13 cellular contexts compared by ENCODE assay signal in the genomic region with DNA sequence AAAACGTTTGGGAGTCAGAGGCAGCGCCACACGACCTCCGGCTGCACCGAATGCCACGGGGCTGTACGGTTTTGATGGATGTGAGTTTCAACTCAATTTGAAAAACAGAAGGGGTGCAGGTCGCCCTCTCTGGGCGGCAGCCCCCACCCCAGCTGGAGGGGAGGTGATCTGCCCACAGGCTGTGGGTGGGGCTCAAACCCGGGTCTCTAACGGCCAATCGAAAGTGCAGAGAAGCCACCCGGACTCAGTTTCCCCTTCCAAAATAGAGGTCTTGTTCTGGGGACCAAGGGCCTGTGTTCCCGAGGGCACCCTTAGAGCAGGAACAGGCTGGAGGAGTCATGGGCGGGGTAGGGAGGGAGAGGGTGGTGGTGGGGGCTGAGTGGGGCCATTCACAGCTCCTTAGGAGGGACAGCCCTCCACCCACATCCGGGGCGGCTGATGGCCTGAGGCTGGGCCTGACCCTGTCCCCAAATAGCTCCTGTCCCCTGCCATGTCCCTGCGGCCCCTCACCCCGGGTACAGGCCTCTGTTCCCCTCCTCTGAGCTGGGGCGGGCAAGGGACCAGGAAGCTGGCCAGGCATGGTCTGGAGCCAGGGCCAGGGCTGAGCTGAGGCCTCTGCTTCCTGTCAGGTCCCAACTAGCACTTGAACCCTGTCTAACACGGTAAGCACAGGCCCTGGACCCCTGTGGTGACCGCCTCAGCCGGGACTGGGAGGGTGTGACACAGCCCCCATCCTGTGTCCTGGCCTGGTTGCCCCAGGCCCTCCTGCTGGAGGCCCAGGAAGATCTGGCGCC. TPM values are rescaled to one million over a fixed set of nuclear protein-coding genes. Genes with fewer than 3 reads are reported as not detected.
DNase-seq lines count a peak whose midpoint lies in the region; ATAC-seq, FAIRE-seq and TF ChIP-seq lines count a peak whose summit lies in the region.
"Had no signal": no experiment of that assay in that cellular context is flagged by ENCODE, and none has a peak within 500 bp of the region (broad histone marks: within the 10 kb centered on the region; RNA-seq: fewer than 3 reads in every experiment).

No MANE protein-coding gene starts in this region.

- H3K36me3 Mint-ChIP-seq in GM23338 (ENCODE audit: low read depth) = no peaks in the 10 kb centered on the region; the same call in 2 of the 3 replicates

- DNase-seq in GM23338 (ENCODE audit: low spot score) = no peak
- DNase-seq in K562 (ENCODE audit: extremely low read depth in 1 of 4, low spot score in 3 of 4) = no peak
- no peak for DNase-seq in keratinocyte (ENCODE audit: low read depth, low spot score)
- no peak for DNase-seq in activated naive CD4-positive, alpha-beta T cell (lab: John Stamatoyannopoulos, UW)
- DNase-seq in activated naive CD4-positive, alpha-beta T cell treated with Interleukin-2 at 50 U/mL for 16 hours = no peak
- no peak for DNase-seq in EL
- DNase-seq in dorsolateral prefrontal cortex = no peak
- DNase-seq: activated CD4-positive, CD25-positive, alpha-beta regulatory T cell treated with anti-CD3 and anti-CD28 coated beads, Interleukin-2, amount 50 U/mL, for 72 hours; activated T-cell treated with anti-CD3 and anti-CD28 coated beads, Interleukin-2, amount 50 U/mL, for 72 hours; NCI-H1417 had no signal

- POLR2A ChIA-PET in K562 (lab: Yijun Ruan, JAX) = interaction anchor here (0.6 to 0.8 kb wide), 2 partner anchors 19 to 23 kb away, joined by 3 read pairs; no protein-coding TSS in a partner anchor

- H3K27me3 Mint-ChIP-seq in GM23338 (ENCODE audit: insufficient read depth, low read depth, poor library complexity) = peaks cover 16% of the 10 kb centered on the region
- H3K27me3 Mint-ChIP-seq: B cell had no signal

- H3K9ac ChIP-seq in K562 (ENCODE audit: insufficient read depth in 1 of 2, low read depth in 2 of 2, low read length in 2 of 2) (0 out of 4 replicates have a peak overlapping the region, but pooled peaks of 1 of the 2 experiments have one; percentile 10), keratinocyte (ENCODE audit: control insufficient read depth, extremely low read depth, insufficient read depth, low read length) (peak overlapping the region; percentile 70)

- H3K36me3 ChIP-seq in GM23338 (ENCODE audit: insufficient read depth) (no peaks in the 10 kb centered on the region), K562 (ENCODE audit: control insufficient read depth, insufficient read depth, low read length) (no peaks in the 10 kb centered on the region), keratinocyte (ENCODE audit: control insufficient read depth in 2 of 2, extremely low read depth in 1 of 2, insufficient read depth in 2 of 2, low read length in 2 of 2) (no peaks in the 10 kb centered on the region)

- H3K4me1 ChIP-seq in GM23338 (ENCODE audit: insufficient read depth) = peaks cover 26% of the 10 kb centered on the region
- H3K4me1 ChIP-seq in K562 (replicated peaks in 1 of 2; ENCODE audit: control insufficient read depth in 2 of 2, insufficient read depth in 2 of 2, low read length in 2 of 2) = peaks cover 14 to 85% of the 10 kb centered on the region in 2 experiments; a peak in 4 of 5 replicates
- H3K4me1 ChIP-seq in keratinocyte (ENCODE audit: control insufficient read depth, extremely low read depth, insufficient read depth, low read length) = peaks cover 19% of the 10 kb centered on the region

- H3K27ac ChIP-seq in GM23338 (ENCODE audit: low read depth) = no peak overlapping the region
- H3K27ac ChIP-seq in K562 (ENCODE audit: extremely low read depth, low read depth, low read length) = no peak overlapping the region
- peak overlapping the region; percentile 90 for H3K27ac ChIP-seq in keratinocyte (ENCODE audit: control insufficient read depth, insufficient read depth, low read length)
- peak overlapping the region in 13 of 21 experiments; percentile 22 to 83 (median 52) for H3K27ac ChIP-seq in skin epidermis
- peak overlapping the region in 22 of 59 donors; percentile 7 to 75 (median 36) for H3K27ac ChIP-seq in dorsolateral prefrontal cortex

- H4K20me1 ChIP-seq in GM23338 (replicated peaks; ENCODE audit: insufficient read depth) = no peaks in the 10 kb centered on the region
- 0 out of 2 replicates have a peak, but pooled peaks cover 3% of the 10 kb centered on the region for H4K20me1 ChIP-seq in K562 (replicated peaks; ENCODE audit: control insufficient read depth, insufficient read depth, low read length)
- H4K20me1 ChIP-seq in keratinocyte (ENCODE audit: control insufficient read depth, extremely low read depth, insufficient read depth, low read length) = no peaks in the 10 kb centered on the region

- H3K9me3 ChIP-seq in K562 (replicated peaks; ENCODE audit: control insufficient read depth, insufficient read depth, low read depth, low read length) (no peaks in the 10 kb centered on the region), keratinocyte (ENCODE audit: control insufficient read depth, low read depth, low read length) (no peaks in the 10 kb centered on the region)

- dilution Hi-C loops in keratinocyte (cut with MboI; ENCODE audit: extremely low pct_ligation_motif_present, low sequenced_read_pairs) = no loop called here

- intact Hi-C loops in K562 (cut with micrococcal nuclease) = no loop called here
- intact Hi-C loops in dorsolateral prefrontal cortex (cut with DNase I) = no loop called here

- H3K9me1 ChIP-seq in K562 (ENCODE audit: control insufficient read depth, insufficient read depth, low read length) (no peaks in the 10 kb centered on the region), keratinocyte (ENCODE audit: control insufficient read depth, extremely low read depth, insufficient read depth, low read length) (no peaks in the 10 kb centered on the region)

- FAIRE-seq in K562 (lab: Jason Lieb, UNC) (no peak), keratinocyte (lab: Jason Lieb, UNC) (peak; percentile 13)
- FAIRE-seq: small intestine had no signal

- H3K27me3 ChIP-seq in GM23338 (ENCODE audit: insufficient read depth) = no peaks in the 10 kb centered on the region
- peaks cover 0 to 19% of the 10 kb centered on the region in 2 experiments; a peak in 3 of 5 replicates for H3K27me3 ChIP-seq in K562 (ENCODE audit: control insufficient read depth in 2 of 2, insufficient read depth in 2 of 2, low read length in 2 of 2)
- H3K27me3 ChIP-seq in keratinocyte (ENCODE audit: control insufficient read depth, extremely low read depth, insufficient read depth, low read length) = no peaks in the 10 kb centered on the region
- H3K27me3 ChIP-seq in dorsolateral prefrontal cortex = no peaks in the 10 kb centered on the region

- CTCF ChIA-PET in K562 (lab: Yijun Ruan, JAX; ENCODE audit: low intra/inter-chr PET ratio) = no interaction called here

- TF ChIP-seq POLR2A in K562 (conservative IDR thresholded peaks at IDR 0.05) = no peak

- TF ChIP-seq CTCF in GM23338 (conservative IDR thresholded peaks at IDR 0.05; ENCODE audit: low read depth in 2 of 2) (no peak), K562 (IDR thresholded peaks at IDR 0.05 in 2 of 3, conservative IDR thresholded peaks at IDR 0.05 in 1 of 3; ENCODE audit: insufficient read depth in 2 of 3, low read depth in 1 of 3, low read length in 3 of 3) (no peak), keratinocyte (optimal IDR thresholded peaks at IDR 0.05 in 1 of 3, IDR thresholded peaks at IDR 0.05 in 1 of 3, conservative IDR thresholded peaks at IDR 0.05 in 1 of 3; ENCODE audit: extremely low read depth in 1 of 3, insufficient read depth in 2 of 3, low read length in 3 of 3) (no peak), dorsolateral prefrontal cortex (IDR thresholded peaks at IDR 0.05 in 54 of 56, conservative IDR thresholded peaks at IDR 0.05 in 2 of 56; ENCODE audit: low read depth in 1 of 56, partially characterized antibody in 56 of 56) (no peak)

- no peaks in the 10 kb centered on the region for H3K79me2 ChIP-seq in GM23338 (replicated peaks; ENCODE audit: insufficient read depth)
- no peaks in the 10 kb centered on the region for H3K79me2 ChIP-seq in K562 (ENCODE audit: control insufficient read depth, insufficient read depth, low read length)
- H3K79me2 ChIP-seq in keratinocyte (ENCODE audit: control insufficient read depth, insufficient read depth, low read length) = no peaks in the 10 kb centered on the region

- TF ChIP-seq EP300 in K562 (IDR thresholded peaks at IDR 0.05; ENCODE audit: low read length) = no peak

- H3K4me2 ChIP-seq in GM23338 = peak overlapping the region; percentile 38; the same call in 1 of the 2 replicates
- no peak overlapping the region for H3K4me2 ChIP-seq in K562 (ENCODE audit: insufficient read depth, low read length)
- peak overlapping the region; percentile 69 for H3K4me2 ChIP-seq in keratinocyte (ENCODE audit: control insufficient read depth, extremely low read depth, insufficient read depth, low read depth, low read length)

- ATAC-seq in GM23338 = no peak
- ATAC-seq in K562 = no peak
- ATAC-seq: activated T-cell treated with anti-CD3 and anti-CD28 coated beads, Interleukin-2, amount 50 U/mL, for 72 hours had no signal

- peaks cover 24% of the 10 kb centered on the region; the same call in 1 of the 2 replicates for H3F3A ChIP-seq in GM23338 (replicated peaks; ENCODE audit: low read depth)

- H2AFZ ChIP-seq in GM23338 = no peak overlapping the region
- H2AFZ ChIP-seq in K562 (ENCODE audit: low read depth, low read length) = peak overlapping the region; percentile 71
- H2AFZ ChIP-seq in keratinocyte (ENCODE audit: control insufficient read depth, low read length) = peak overlapping the region; percentile 30

- in situ Hi-C loops in K562 (cut with MboI) = no loop called here

- BruUV-seq in K562 (replicated peaks; lab: Mats Ljungman, UMichigan) = no TSS peak

- H3K4me3 ChIP-seq in GM23338 = no peak overlapping the region
- H3K4me3 ChIP-seq in K562 = no peak overlapping the region
- H3K4me3 ChIP-seq in keratinocyte (ENCODE audit: control insufficient read depth in 2 of 3, extremely low read depth in 1 of 3, insufficient read depth in 2 of 3, low read depth in 1 of 3, low read length in 3 of 3) = no peak overlapping the region
- H3K4me3 ChIP-seq in skin epidermis = no peak overlapping the region
- H3K4me3 ChIP-seq in dorsolateral prefrontal cortex = no peak overlapping the region

- TF ChIP-seq RAD21 in K562 (CRISPR knock-in tag; conservative IDR thresholded peaks at IDR 0.05 in 1 of 2, IDR thresholded peaks at IDR 0.05 in 1 of 2) = no peak

- H3K9me2 ChIP-seq in GM23338 (ENCODE audit: insufficient read depth) = no peaks in the 10 kb centered on the region

- no peaks in the 10 kb centered on the region for H3K9me3 Mint-ChIP-seq in GM23338

- peaks cover 59% of the 10 kb centered on the region for H3K4me1 Mint-ChIP-seq in GM23338
- H3K4me1 Mint-ChIP-seq: B cell had no signal

- no peak overlapping the region for H3K27ac Mint-ChIP-seq in GM23338
- H3K27ac Mint-ChIP-seq: activated T-cell treated with anti-CD3 and anti-CD28 coated beads, Interleukin-2, amount 50 U/mL, for 72 hours had no signal

- no peak overlapping the region for H3K4me3 Mint-ChIP-seq in GM23338
- H3K4me3 Mint-ChIP-seq: activated T-cell treated with anti-CD3 and anti-CD28 coated beads, Interleukin-2, amount 50 U/mL, for 72 hours; B cell had no signal

- 54% methylated on average over 21 of the region's 24 CpGs for WGBS in K562 (ENCODE audit: insufficient coverage, low coverage, missing lambda C conversion rate)

RNA-seq across cellular contexts. Expression of a gene that starts 22.6 kb away (rescaled TPM):
- 78.7 and 97.2 TPM in 2 replicates for total RNA-seq in GM23338 (2014; rRNA removed; shearing (Covaris generic))
- polyA plus RNA-seq in GM23338 (2016; fragmentation: Nextera tagmentation; extraction: Ambion mirVana) (9.9 and 10.3 TPM in 2 replicates), K562 (2011; rRNA removed) (1.2 and 2.2 TPM in 2 replicates), K562 (2014; fragmentation: Illumina TruSeq; extraction: Trizol) (2.6 and 6.3 TPM in 2 replicates), K562 (2014; fragmentation: Nextera tagmentation; extraction: Ambion mirVana) (under 1 TPM; 0.03 to 0.04 TPM), K562 (2014; rRNA removed) (8.2 and 8.6 TPM in 2 replicates), keratinocyte (6.1 to 10.6 TPM (median 9.2 TPM) in 3 replicates)
- 19.9 and 65.7 TPM in 2 replicates for total RNA-seq in K562 (2011; cell fraction: chromatin; rRNA removed; ENCODE audit: low replicate concordance)
- 52.4 and 65.7 TPM in 2 replicates for total RNA-seq in K562 (2011; cell fraction: nucleolus; rRNA removed)
- 25.2 and 35.0 TPM in 2 replicates for total RNA-seq in K562 (2011; cell fraction: nucleoplasm; rRNA removed)
- total RNA-seq in K562 (2014; rRNA removed) (7.1 and 12.0 TPM in 2 replicates), K562 (2014; rRNA removed; fragmentation: Illumina TruSeq; extraction: Trizol) (0.69 and 0.73 TPM in 2 replicates), K562 (2015; rRNA removed; fragmentation: Illumina TruSeq; extraction: Trizol) (2.3 and 2.8 TPM in 2 replicates), K562 (2021) (26.7 and 31.4 TPM in 2 replicates), dorsolateral prefrontal cortex (10 to 100 TPM; 24.0 to 92.1 (median 38.8) TPM)
- polyA plus RNA-seq in K562 (2011; cell fraction: cytosol; rRNA removed) = 2.9 and 4.9 TPM in 2 replicates
- polyA plus RNA-seq in K562 (2011; cell fraction: nucleus; rRNA removed) = 13.3 and 22.9 TPM in 2 replicates
- 10.2 and 14.1 TPM in 2 replicates for polyA plus RNA-seq in K562 (2012)
- polyA minus RNA-seq in K562 (2011; rRNA and poly(A)+ RNA removed) = 2.0 and 2.8 TPM in 2 replicates
- 35.0 and 45.4 TPM in 2 replicates for polyA minus RNA-seq in K562 (2011; cell fraction: cytosol; rRNA and poly(A)+ RNA removed)
- 15.9 and 18.9 TPM in 2 replicates for polyA minus RNA-seq in K562 (2011; cell fraction: nucleus; rRNA and poly(A)+ RNA removed)
- 29.9 TPM for polyA plus RNA-seq in keratinocyte (2011; ENCODE audit: low read depth)
- 4.8 and 10.2 TPM in 2 replicates for polyA plus RNA-seq in keratinocyte (2011; cell fraction: cytosol; rRNA removed)
- 93.0 and 122 TPM in 2 replicates for polyA plus RNA-seq in keratinocyte (2011; cell fraction: nucleus; rRNA removed)
- 34.8 and 46.5 TPM in 2 replicates for polyA plus RNA-seq in keratinocyte (2012; ENCODE audit: low replicate concordance)
- 34.6 to 70.3 TPM (median 38.1 TPM) in 3 replicates for polyA minus RNA-seq in keratinocyte
- polyA minus RNA-seq in keratinocyte (2011; cell fraction: cytosol; rRNA and poly(A)+ RNA removed) = 87.9 TPM
- polyA minus RNA-seq in keratinocyte (2011; cell fraction: nucleus; rRNA and poly(A)+ RNA removed) = 267 and 300 TPM in 2 replicates

Comparison
In these comparisons a context has a peak if more than half of its experiments do, and no peak if none do; other contexts are left out.
1. H3K27ac ChIP-seq: peak in keratinocyte (single experiment) and skin epidermis (13 of 21); none in GM23338 (single experiment) and K562 (single experiment).